In genomic region chr1:109790735-109791494, GRCh38 we compare ENCODE assay signal across 8 cellular contexts. TPM values are rescaled to one million over a fixed set of nuclear protein-coding genes. Genes with fewer than 3 reads are reported as not detected.
DNase-seq lines count a peak whose midpoint lies in the region; ATAC-seq, FAIRE-seq and TF ChIP-seq lines count a peak whose summit lies in the region.

No MANE protein-coding gene starts in this region.

- peaks cover 40% of the 10 kb centered on the region for H3K4me1 Mint-ChIP-seq in T-helper 17 cell
- H3K4me1 Mint-ChIP-seq in activated naive CD8-positive, alpha-beta T cell treated with anti-CD3 and anti-CD28 coated beads, Interleukin-2, amount 50 U/mL, for 24 hours, result peaks cover 57% of the 10 kb centered on the region

- H3K9me3 Mint-ChIP-seq in activated naive CD8-positive, alpha-beta T cell treated with anti-CD3 and anti-CD28 coated beads, Interleukin-2, amount 50 U/mL, for 24 hours, result no peaks in the 10 kb centered on the region

- no peaks in the 10 kb centered on the region for H3K36me3 Mint-ChIP-seq in T-helper 17 cell (ENCODE audit: low read depth)
- H3K36me3 Mint-ChIP-seq in activated naive CD8-positive, alpha-beta T cell treated with anti-CD3 and anti-CD28 coated beads, Interleukin-2, amount 50 U/mL, for 24 hours (ENCODE audit: low read depth), result no peaks in the 10 kb centered on the region

- H3K4me3 Mint-ChIP-seq in T-helper 17 cell, result peak overlapping the region; percentile 31
- H3K4me3 Mint-ChIP-seq in activated naive CD8-positive, alpha-beta T cell treated with anti-CD3 and anti-CD28 coated beads, Interleukin-2, amount 50 U/mL, for 24 hours, result no peak overlapping the region

- no peak for TF ChIP-seq POLR2A in GM12892 (IDR thresholded peaks at IDR 0.05; ENCODE audit: low read depth, low read length)

- ATAC-seq in HG03066 (IDR thresholded peaks at IDR 0.05; ENCODE audit: low read depth, unreplicated experiment) (peak; percentile 80), T-helper 17 cell (peak; percentile 95), left colon (no peak), GM21367 (IDR thresholded peaks at IDR 0.05; ENCODE audit: unreplicated experiment) (no peak)
- peak; percentile 97 for ATAC-seq in activated naive CD8-positive, alpha-beta T cell treated with anti-CD3 and anti-CD28 coated beads, Interleukin-2, amount 50 U/mL, for 24 hours

- peak overlapping the region; percentile 89 for H3K27ac Mint-ChIP-seq in T-helper 17 cell
- H3K27ac Mint-ChIP-seq in activated naive CD8-positive, alpha-beta T cell treated with anti-CD3 and anti-CD28 coated beads, Interleukin-2, amount 50 U/mL, for 24 hours, result peak overlapping the region; percentile 91

- H3K27me3 Mint-ChIP-seq in T-helper 17 cell, result no peaks in the 10 kb centered on the region
- no peaks in the 10 kb centered on the region for H3K27me3 Mint-ChIP-seq in activated naive CD8-positive, alpha-beta T cell treated with anti-CD3 and anti-CD28 coated beads, Interleukin-2, amount 50 U/mL, for 24 hours

- DNase-seq in GM12892 (ENCODE audit: insufficient read length), result peak; percentile 82
- peak; percentile 37 to 60 (median 56) for DNase-seq in T-helper 17 cell
- peak; percentile 86 for DNase-seq in activated naive CD8-positive, alpha-beta T cell treated with anti-CD3 and anti-CD28 coated beads, Interleukin-2, amount 50 U/mL, for 24 hours
- DNase-seq in left colon, result peak; percentile 56 to 63
- DNase-seq in stimulated activated CD8-positive, alpha-beta memory T cell treated with anti-CD3 and anti-CD28 coated beads, Interleukin-12 subunit alpha, Interleukin-12 subunit beta, amount 100 ng/mL, for 24 hours (ENCODE audit: extremely low read depth), result peak; percentile 55
- DNase-seq in middle frontal gyrus (ENCODE audit: extremely low spot score, low spot score), result no peak

- intact Hi-C loops in left colon (cut with DNase I, micrococcal nuclease), result no loop called here

- no peak for FAIRE-seq in GM12892 (lab: Jason Lieb, UNC)

- H3K9me3 ChIP-seq in T-helper 17 cell (ENCODE audit: control insufficient read depth, low read length, poor library complexity, severe bottlenecking), result no peaks in the 10 kb centered on the region

RNA-seq across cellular contexts. Expression of gene EPS8L3, which starts 27.2 kb away (rescaled TPM):
- polyA plus RNA-seq in GM12892 (2012; ENCODE audit: missing spikeins), result not detected
- not detected for total RNA-seq in T-helper 17 cell
- 100 to 1,000 TPM; 327 to 349 TPM for total RNA-seq in left colon

RNA-seq across cellular contexts. Expression of gene GSTM3, which starts 50.1 kb away (rescaled TPM):
- polyA plus RNA-seq in GM12892 (2012; ENCODE audit: missing spikeins), result 3.1 TPM
- total RNA-seq in T-helper 17 cell (1 to 10 TPM; 5.6 to 7.8 TPM), left colon (1 to 10 TPM; 4.1 to 8.7 TPM)

Comparison
In these comparisons a context has a peak if more than half of its experiments do, and no peak if none do; other contexts are left out.
1. ATAC-seq: peak in HG03066 (single experiment), T-helper 17 cell (single experiment) and activated naive CD8-positive, alpha-beta T cell treated with anti-CD3 and anti-CD28 coated beads, Interleukin-2, amount 50 U/mL, for 24 hours (single experiment); none in left colon (single experiment) and GM21367 (single experiment).
2. RNA of gene EPS8L3, which starts 27.2 kb away (total RNA-seq): 327 to 349 TPM in left colon; not detected in T-helper 17 cell; every median in the first group is over 100 times any median in the second.